In the genomic region with DNA sequence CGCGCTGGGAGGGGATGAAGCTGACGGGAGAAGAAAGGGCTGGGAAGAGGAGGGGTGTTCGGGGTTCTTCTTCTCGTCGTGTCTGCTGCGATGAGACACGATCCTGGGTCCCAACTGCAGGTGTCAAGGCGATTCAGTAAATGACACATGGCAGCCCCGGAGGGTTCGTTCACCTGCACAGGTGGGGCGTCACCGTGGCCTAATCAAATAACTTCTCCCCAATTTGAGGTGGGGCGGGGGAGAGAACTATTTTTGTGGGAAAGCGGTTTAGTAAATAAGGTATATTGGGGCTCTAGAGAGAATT, we compare ENCODE assay signal across 9 cellular contexts. TPM values are rescaled to one million over a fixed set of nuclear protein-coding genes. Genes with fewer than 3 reads are reported as not detected.
DNase-seq lines count a peak whose midpoint lies in the region; ATAC-seq and TF ChIP-seq lines count a peak whose summit lies in the region.
"Had no signal": no experiment of that assay in that cellular context is flagged by ENCODE, and none has a peak within 500 bp of the region (broad histone marks: within the 10 kb centered on the region; RNA-seq: fewer than 3 reads in every experiment).

No MANE protein-coding gene starts in this region.

- intact Hi-C loops in psoas muscle (cut with DNase I), result loop anchor here in 1 of 2 donors (5.0 kb wide), 1 partner anchor 65 kb away; the partner anchor contains the start of gene MYO1E

- no peak overlapping the region for H3K27ac ChIP-seq in psoas muscle

- H3K27me3 ChIP-seq in psoas muscle (ENCODE audit: insufficient read depth in 3 of 3, low read length in 2 of 3), result no peaks in the 10 kb centered on the region

- H3K4me1 ChIP-seq in psoas muscle, result peaks cover 8% of the 10 kb centered on the region

- in situ Hi-C loops in G401 (cut with HindIII; ENCODE audit: low sequenced_read_pairs) (no loop called here), GM13976 (cut with MboI; ENCODE audit: low sequenced_read_pairs, unreplicated experiment) (no loop called here)

- DNase-seq in G401 (ENCODE audit: low spot score) (peak; percentile 8), NCI-H69 (lab: John Stamatoyannopoulos, UW) (peak; percentile 77), epithelial cell of esophagus (ENCODE audit: low read depth) (no peak), psoas muscle (no peak), GM13976 (ENCODE audit: low spot score) (no peak)

- peak overlapping the region; percentile 44 for H3K4me3 ChIP-seq in epithelial cell of esophagus (ENCODE audit: low read length)
- peak overlapping the region; percentile 68 for H3K4me3 ChIP-seq in psoas muscle
- H3K4me3 ChIP-seq: K562 had no signal

- WGBS in psoas muscle, 3 donors, result 0 to 1% (median 1%) methylated on average over 15 of the region's 15 CpGs

- H3K36me3 ChIP-seq in psoas muscle (ENCODE audit: insufficient read depth in 1 of 2, low read depth in 1 of 2), result no peaks in the 10 kb centered on the region

- ATAC-seq in psoas muscle (peak in 1 of 4 donors; percentile 12), GM19328 (IDR thresholded peaks at IDR 0.05; ENCODE audit: unreplicated experiment) (no peak), GM19351 (IDR thresholded peaks at IDR 0.05; ENCODE audit: unreplicated experiment) (no peak), GM21447 (IDR thresholded peaks at IDR 0.05; ENCODE audit: unreplicated experiment) (no peak)
- ATAC-seq: K562 had no signal

- TF ChIP-seq CTCF in epithelial cell of esophagus (IDR thresholded peaks at IDR 0.05; ENCODE audit: insufficient read depth, low read depth, low read length, missing control alignments) (no peak), psoas muscle (IDR thresholded peaks at IDR 0.05) (no peak), GM13976 (IDR thresholded peaks at IDR 0.05; ENCODE audit: borderline replicate concordance, control extremely low read depth, extremely low read depth, insufficient read depth, missing control alignments) (no peak)

- no peaks in the 10 kb centered on the region for H3K9me3 ChIP-seq in psoas muscle

RNA-seq across cellular contexts. Expression of gene FAM81A, which starts 0.6 kb away (rescaled TPM):
- not detected in 2 replicates for total RNA-seq in G401 (2014; rRNA removed; shearing (Covaris generic))
- total RNA-seq in psoas muscle, result 1 to 10 TPM in 1 of 4 donors, under 1 TPM in 3; 0.32 to 1.2 (median 0.35) TPM
- polyA plus RNA-seq in psoas muscle, result 1 to 10 TPM in 1 of 3 donors, under 1 TPM in 2; 0.55 to 1.4 (median 0.60) TPM
- total RNA-seq: K562 had no signal
- polyA plus RNA-seq: K562 had no signal

Comparison
In these comparisons a context has a peak if more than half of its experiments do, and no peak if none do; other contexts are left out.
1. DNase-seq: peak in G401 (single experiment) and NCI-H69 (single experiment); none in epithelial cell of esophagus (single experiment), psoas muscle (0 of 2) and GM13976 (single experiment).